ENCODE assay signal across 8 cellular contexts in genomic region chr3:8938021-8938420, GRCh38. TPM values are rescaled to one million over a fixed set of nuclear protein-coding genes. Genes with fewer than 3 reads are reported as not detected.
DNase-seq lines count a peak whose midpoint lies in the region; ATAC-seq and TF ChIP-seq lines count a peak whose summit lies in the region.

No MANE protein-coding gene starts in this region.

- H3K27ac ChIP-seq in HCT116 (ENCODE audit: low read depth, low read length) (no peak overlapping the region), SK-N-SH (ENCODE audit: low read depth in 2 of 2, low read length in 1 of 2) (peak overlapping the region; percentile 67 to 89; a peak in 3 of 4 replicates), hepatocyte (no peak overlapping the region), esophagus squamous epithelium (no peak overlapping the region)
- H3K27ac ChIP-seq in naive thymus-derived CD4-positive, alpha-beta T cell (ENCODE audit: low read depth, low read length): no peak overlapping the region

- peaks cover 12 to 24% of the 10 kb centered on the region in 2 experiments for H3K4me1 ChIP-seq in HCT116 (ENCODE audit: control insufficient read depth in 1 of 2, insufficient read depth in 2 of 2, low read length in 2 of 2)
- peaks cover 2 to 13% of the 10 kb centered on the region in 2 experiments; a peak in 3 of 4 replicates for H3K4me1 ChIP-seq in SK-N-SH (ENCODE audit: control insufficient read depth in 1 of 2, insufficient read depth in 2 of 2, low read depth in 1 of 2, low read length in 1 of 2)
- no peaks in the 10 kb centered on the region for H3K4me1 ChIP-seq in hepatocyte (ENCODE audit: insufficient read depth)
- H3K4me1 ChIP-seq in esophagus squamous epithelium: no peaks in the 10 kb centered on the region
- H3K4me1 ChIP-seq in naive thymus-derived CD4-positive, alpha-beta T cell (ENCODE audit: control insufficient read depth in 2 of 2, insufficient read depth in 2 of 2, low read length in 2 of 2): no peaks in the 10 kb centered on the region

- no peaks in the 10 kb centered on the region for H3K27me3 Mint-ChIP-seq in naive thymus-derived CD4-positive, alpha-beta T cell

- BruUV-seq in HCT116 (replicated peaks; lab: Mats Ljungman, UMichigan): no TSS peak

- TF ChIP-seq POLR2A in HCT116 (IDR thresholded peaks at IDR 0.05; ENCODE audit: borderline replicate concordance, extremely low read depth, insufficient read depth, insufficient read length): no peak
- no peak for TF ChIP-seq POLR2A in esophagus squamous epithelium (IDR thresholded peaks at IDR 0.05)

- H3K36me3 ChIP-seq in HCT116 (ENCODE audit: control insufficient read depth in 1 of 2, insufficient read depth in 2 of 2, low read length in 2 of 2) (peaks cover 0 to 22% of the 10 kb centered on the region in 2 experiments; a peak in 1 of 4 replicates), SK-N-SH (replicated peaks in 1 of 2; ENCODE audit: control insufficient read depth in 1 of 2, insufficient read depth in 2 of 2, low read length in 1 of 2) (peaks cover 34 to 52% of the 10 kb centered on the region in 2 experiments), hepatocyte (replicated peaks; ENCODE audit: insufficient read depth, low read depth) (no peaks in the 10 kb centered on the region), esophagus squamous epithelium (peaks cover 0 to 72% (median 0%) of the 10 kb centered on the region in 3 donors)
- peaks cover 0 to 28% (median 0%) of the 10 kb centered on the region in 3 experiments for H3K36me3 ChIP-seq in naive thymus-derived CD4-positive, alpha-beta T cell (ENCODE audit: control insufficient read depth in 2 of 3, insufficient read depth in 3 of 3, low read length in 3 of 3)

- no peak overlapping the region for H2AFZ ChIP-seq in HCT116 (ENCODE audit: low read depth, low read length, poor library complexity, severe bottlenecking)
- no peak overlapping the region for H2AFZ ChIP-seq in SK-N-SH (ENCODE audit: low read depth)
- no peak overlapping the region for H2AFZ ChIP-seq in hepatocyte

- peaks cover 0 to 3% (median 0%) of the 10 kb centered on the region in 7 donors for H3K4me1 Mint-ChIP-seq in naive thymus-derived CD4-positive, alpha-beta T cell

- POLR2A ChIA-PET in HCT116 (lab: Charles Lee): no interaction called here
- POLR2A ChIA-PET in SK-N-SH (lab: Yijun Ruan, JAX): no interaction called here
- POLR2A ChIA-PET in naive thymus-derived CD4-positive, alpha-beta T cell (lab: Charles Lee): no interaction called here

- in situ Hi-C loops in Caki2 (cut with HindIII; ENCODE audit: low pct_unique_long_range_greater_than_20kb, low sequenced_read_pairs): no loop called here

- no peak overlapping the region for H3K4me3 Mint-ChIP-seq in naive thymus-derived CD4-positive, alpha-beta T cell

- H3K9me3 Mint-ChIP-seq in naive thymus-derived CD4-positive, alpha-beta T cell: peaks cover 0 to 7% (median 5%) of the 10 kb centered on the region in 11 donors

- H3K79me2 ChIP-seq in HCT116 (ENCODE audit: insufficient read depth, low read length): peaks cover 7% of the 10 kb centered on the region; the same call in 1 of the 2 replicates
- H3K79me2 ChIP-seq in SK-N-SH (ENCODE audit: insufficient read depth): peaks cover 5% of the 10 kb centered on the region; the same call in 1 of the 2 replicates
- H3K79me2 ChIP-seq in hepatocyte: no peaks in the 10 kb centered on the region

- no peaks in the 10 kb centered on the region for H3K9me3 ChIP-seq in HCT116 (ENCODE audit: control insufficient read depth in 1 of 2, insufficient read depth in 1 of 2, low read depth in 1 of 2, low read length in 2 of 2)
- no peaks in the 10 kb centered on the region for H3K9me3 ChIP-seq in SK-N-SH
- peaks cover 3% of the 10 kb centered on the region for H3K9me3 ChIP-seq in hepatocyte (ENCODE audit: low read depth)
- H3K9me3 ChIP-seq in esophagus squamous epithelium: peaks cover 0 to 4% (median 0%) of the 10 kb centered on the region in 3 donors
- H3K9me3 ChIP-seq in naive thymus-derived CD4-positive, alpha-beta T cell (ENCODE audit: control insufficient read depth in 2 of 3, low read length in 3 of 3): no peaks in the 10 kb centered on the region

- no peak overlapping the region for H3K27ac Mint-ChIP-seq in naive thymus-derived CD4-positive, alpha-beta T cell

- 87% methylated on average over 1 of the region's 1 CpG for WGBS in SK-N-SH (ENCODE audit: low lambda C conversion rate)
- 83% methylated on average over 1 of the region's 1 CpG for WGBS in hepatocyte (ENCODE audit: low lambda C conversion rate, missing lambda C conversion rate)
- WGBS in esophagus squamous epithelium, 2 donors: 53 to 64% methylated on average over 1 of the region's 1 CpG

- peak; percentile 83 for ATAC-seq in HCT116
- ATAC-seq in naive thymus-derived CD4-positive, alpha-beta T cell: no peak

- H3K9me2 ChIP-seq in HCT116 (ENCODE audit: insufficient read depth) (no peaks in the 10 kb centered on the region), SK-N-SH (no peaks in the 10 kb centered on the region), hepatocyte (replicated peaks; ENCODE audit: insufficient read depth) (no peaks in the 10 kb centered on the region)

- TF ChIP-seq CTCF in HCT116 (IDR thresholded peaks at IDR 0.05 in 2 of 3, conservative IDR thresholded peaks at IDR 0.05 in 1 of 3; ENCODE audit: borderline replicate concordance in 1 of 3, insufficient read depth in 1 of 3, low read depth in 2 of 3, low read length in 2 of 3) (peak in 2 of 3 experiments; percentile 52 to 55; a peak in 4 of 6 replicates), SK-N-SH (IDR thresholded peaks at IDR 0.05) (peak; percentile 64), hepatocyte (IDR thresholded peaks at IDR 0.05; ENCODE audit: poor library complexity) (peak; percentile 42), esophagus squamous epithelium (IDR thresholded peaks at IDR 0.05) (peak in 1 of 6 experiments; percentile 37)

- H3K9ac ChIP-seq in HCT116 (ENCODE audit: low read length): no peak overlapping the region
- H3K9ac ChIP-seq in SK-N-SH: peak overlapping the region; percentile 57

- TF ChIP-seq EP300 in SK-N-SH (IDR thresholded peaks at IDR 0.05; ENCODE audit: borderline replicate concordance in 1 of 2, low read depth in 1 of 2, low read length in 1 of 2): no peak

- RAD21 ChIA-PET in HCT116 (lab: Charles Lee; ENCODE audit: low non-redundant PET in 1 of 2, low total read pairs in 2 of 2, uncharacterized antibody in 2 of 2, unreplicated experiment in 2 of 2): no interaction called here

- H3K27me3 ChIP-seq in HCT116 (ENCODE audit: insufficient read depth, low read length) (no peaks in the 10 kb centered on the region), SK-N-SH (ENCODE audit: insufficient read depth) (no peaks in the 10 kb centered on the region), hepatocyte (no peaks in the 10 kb centered on the region), esophagus squamous epithelium (no peaks in the 10 kb centered on the region)
- H3K27me3 ChIP-seq in naive thymus-derived CD4-positive, alpha-beta T cell (ENCODE audit: control insufficient read depth in 2 of 2, insufficient read depth in 2 of 2, low read length in 2 of 2): no peaks in the 10 kb centered on the region

- H3F3A ChIP-seq in SK-N-SH (replicated peaks; ENCODE audit: insufficient read depth): peaks cover 30% of the 10 kb centered on the region

- H3K36me3 Mint-ChIP-seq in naive thymus-derived CD4-positive, alpha-beta T cell: peaks cover 5 to 44% (median 27%) of the 10 kb centered on the region in 5 donors

- TF ChIP-seq RAD21 in HCT116 (IDR thresholded peaks at IDR 0.05; ENCODE audit: low read depth) (peak; percentile 44; the same call in 1 of the 2 replicates), SK-N-SH (IDR thresholded peaks at IDR 0.05; ENCODE audit: low read length) (peak; percentile 44; the same call in 1 of the 2 replicates)

- peak; percentile 26 for DNase-seq in Caki2 (ENCODE audit: low read depth)
- DNase-seq in HCT116 (ENCODE audit: low read depth, low spot score): peak; percentile 23
- DNase-seq in SK-N-SH: no peak
- peak; percentile 16 for DNase-seq in hepatocyte (ENCODE audit: low spot score)
- DNase-seq in head of caudate nucleus: no peak
- no peak for DNase-seq in esophagus squamous epithelium (lab: John Stamatoyannopoulos, UW)
- no peak for DNase-seq in naive thymus-derived CD4-positive, alpha-beta T cell
- no peak for DNase-seq in DMS79 treated with DMSO at 0.1 percent for 48 hours (lab: John Stamatoyannopoulos, UW)

- intact Hi-C loops in HCT116 (cut with micrococcal nuclease): loop anchor here (10.0 kb wide), 1 partner anchor 273 kb away; no protein-coding TSS in a partner anchor
- intact Hi-C loops in head of caudate nucleus (cut with DNase I): no loop called here
- intact Hi-C loops in esophagus squamous epithelium (cut with DNase I): no loop called here
- intact Hi-C loops in naive thymus-derived CD4-positive, alpha-beta T cell (cut with micrococcal nuclease): no loop called here

- H3K4me3 ChIP-seq in HCT116 (replicated peaks in 1 of 2; ENCODE audit: low read depth in 1 of 2, low read length in 2 of 2) (no peak overlapping the region), SK-N-SH (ENCODE audit: low read depth in 2 of 2, low read length in 1 of 2) (no peak overlapping the region), hepatocyte (no peak overlapping the region), esophagus squamous epithelium (no peak overlapping the region)
- no peak overlapping the region for H3K4me3 ChIP-seq in naive thymus-derived CD4-positive, alpha-beta T cell (ENCODE audit: low read length)

- H3K4me2 ChIP-seq in HCT116 (ENCODE audit: low read length) (peak overlapping the region; percentile 62), SK-N-SH (0 out of 2 replicates have a peak overlapping the region, but pooled peaks have one; percentile 39), hepatocyte (no peak overlapping the region)

- CTCF ChIA-PET in HCT116 (lab: Charles Lee) (no interaction called here), SK-N-SH (lab: Yijun Ruan, JAX) (interaction anchor here (1.0 to 3.1 kb wide), 4 partner anchors 9 to 169 kb away, joined by 3 to 14 read pairs (median 8); partner anchors contain the start of gene OXTR)
- CTCF ChIA-PET in naive thymus-derived CD4-positive, alpha-beta T cell (lab: Charles Lee): no interaction called here

- H4K20me1 ChIP-seq in HCT116 (ENCODE audit: insufficient read depth): no peaks in the 10 kb centered on the region
- H4K20me1 ChIP-seq in SK-N-SH (ENCODE audit: insufficient read depth): no peaks in the 10 kb centered on the region
- no peaks in the 10 kb centered on the region for H4K20me1 ChIP-seq in hepatocyte (ENCODE audit: insufficient read depth, poor library complexity, severe bottlenecking)

TF ChIP-seq in SK-N-SH, 30 proteins besides CTCF, POLR2A, EP300 and RAD21 (continues in another document):
- no peak for TF ChIP-seq MXI1 (IDR thresholded peaks at IDR 0.05; ENCODE audit: low read depth, low read length)

RNA-seq across cellular contexts. Expression of gene RAD18, which starts 25.3 kb away (rescaled TPM):
- total RNA-seq in Caki2 (2014; rRNA removed; shearing (Covaris generic); ENCODE audit: low replicate concordance): 3.9 and 11.9 TPM in 2 replicates
- 28.7 TPM for total RNA-seq in HCT116 (2021; ENCODE audit: unreplicated experiment)
- 3.2 and 4.7 TPM in 2 replicates for polyA plus RNA-seq in HCT116 (2012)
- 5.7 and 6.5 TPM in 2 replicates for polyA plus RNA-seq in SK-N-SH (2012; rRNA removed)
- 5.0 and 6.5 TPM in 2 replicates for polyA plus RNA-seq in SK-N-SH (2012; cell fraction: cytosol; rRNA removed)
- polyA plus RNA-seq in SK-N-SH (2012; cell fraction: nucleus; rRNA removed): 7.7 and 10.9 TPM in 2 replicates
- total RNA-seq in hepatocyte: 6.0 and 6.3 TPM in 2 replicates
- polyA plus RNA-seq in hepatocyte: 5.3 and 6.5 TPM in 2 replicates
- 10 to 100 TPM in 1 of 4 donors, 1 to 10 TPM in 3; 2.5 to 11.0 (median 7.1) TPM for total RNA-seq in esophagus squamous epithelium
- total RNA-seq in naive thymus-derived CD4-positive, alpha-beta T cell: 10 to 100 TPM in 4 of 5 experiments, 1 to 10 TPM in 1; 9.3 to 36.4 (median 18.2) TPM
- 10 to 100 TPM; 10.5 to 12.9 TPM for polyA plus RNA-seq in naive thymus-derived CD4-positive, alpha-beta T cell

Comparison
In these comparisons a context has a peak if more than half of its experiments do, and no peak if none do; other contexts are left out.
1. DNase-seq: peak in Caki2 (single experiment), HCT116 (single experiment) and hepatocyte (single experiment); none in SK-N-SH (single experiment), head of caudate nucleus (0 of 42), esophagus squamous epithelium (single experiment), naive thymus-derived CD4-positive, alpha-beta T cell (0 of 9) and DMS79 treated with DMSO at 0.1 percent for 48 hours (single experiment).
2. H3K27ac ChIP-seq: peak in SK-N-SH (2 of 2); none in HCT116 (single experiment), hepatocyte (single experiment), esophagus squamous epithelium (0 of 4) and naive thymus-derived CD4-positive, alpha-beta T cell (single experiment).